ENCODE assay signal across 18 cellular contexts in genomic region chr9:6545017-6545691, GRCh38.
DNase-seq lines count a peak whose midpoint lies in the region; ATAC-seq, FAIRE-seq and TF ChIP-seq lines count a peak whose summit lies in the region.
"Had no signal": no experiment of that assay in that cellular context is flagged by ENCODE, and none has a peak within 500 bp of the region (broad histone marks: within the 10 kb centered on the region; RNA-seq: fewer than 3 reads in every experiment).

No MANE protein-coding gene starts in this region.

- peak in 1 of 2 experiments; percentile 57 for DNase-seq in A549 (ENCODE audit: low read depth in 1 of 2, low spot score in 1 of 2)
- DNase-seq in HPDE6-E6E7 (ENCODE audit: extremely low spot score), result peak; percentile 53
- peak; percentile 37 for DNase-seq in astrocyte (ENCODE audit: low read depth)
- peak; percentile 57 for DNase-seq in iris pigment epithelial cell (ENCODE audit: low read depth)
- no peak for DNase-seq in cerebellar cortex (ENCODE audit: low spot score)
- DNase-seq in effector memory CD8-positive, alpha-beta T cell, result no peak
- no peak for DNase-seq in T-helper 17 cell
- DNase-seq in stimulated activated CD4-positive, alpha-beta T cell treated with anti-CD3 and anti-CD28 coated beads, Interleukin-4, amount 100 ng/mL, for 4 hours, result no peak
- DNase-seq: Caco-2, DMS79, KG1, NCI-H1092, NCI-H446, Right ventricle myocardium superior had no signal

- H4K20me1 ChIP-seq in astrocyte (ENCODE audit: insufficient read depth, low read length), result no peaks in the 10 kb centered on the region

- TF ChIP-seq CTCF in A549 (IDR thresholded peaks at IDR 0.05) (no peak), astrocyte (IDR thresholded peaks at IDR 0.05; ENCODE audit: insufficient read depth, low read depth, low read length) (no peak)

- no peaks in the 10 kb centered on the region for H3K79me2 ChIP-seq in astrocyte (ENCODE audit: insufficient read depth, low read length)

- H3K36me3 Mint-ChIP-seq in astrocyte (ENCODE audit: low read depth, unreplicated experiment) (no peaks in the 10 kb centered on the region), T-helper 17 cell (ENCODE audit: low read depth) (no peaks in the 10 kb centered on the region)
- H3K36me3 Mint-ChIP-seq in effector memory CD8-positive, alpha-beta T cell (ENCODE audit: insufficient read depth), result peaks cover 3% of the 10 kb centered on the region
- H3K36me3 Mint-ChIP-seq: CD14-positive monocyte had no signal

- H3K9me3 ChIP-seq in A549 (no peaks in the 10 kb centered on the region), astrocyte (ENCODE audit: insufficient read depth, low read depth, low read length) (no peaks in the 10 kb centered on the region), T-helper 17 cell (ENCODE audit: control insufficient read depth, low read length, poor library complexity, severe bottlenecking) (no peaks in the 10 kb centered on the region)
- H3K9me3 ChIP-seq: Caco-2 had no signal

- POLR2A ChIA-PET in A549 (lab: Yijun Ruan, JAX), result no interaction called here

- H3K27me3 Mint-ChIP-seq in astrocyte (ENCODE audit: low read depth, unreplicated experiment) (no peaks in the 10 kb centered on the region), T-helper 17 cell (peaks cover 7% of the 10 kb centered on the region)
- peaks cover 5 to 29% of the 10 kb centered on the region in 2 donors for H3K27me3 Mint-ChIP-seq in effector memory CD8-positive, alpha-beta T cell

- H3K27ac Mint-ChIP-seq in astrocyte (ENCODE audit: unreplicated experiment) (no peak overlapping the region), T-helper 17 cell (no peak overlapping the region)
- no peak overlapping the region for H3K27ac Mint-ChIP-seq in effector memory CD8-positive, alpha-beta T cell
- H3K27ac Mint-ChIP-seq: GM23338 had no signal

- no peak overlapping the region for H3K4me3 ChIP-seq in A549
- H3K4me3 ChIP-seq in astrocyte (ENCODE audit: insufficient read depth, low read depth, low read length), result no peak overlapping the region
- H3K4me3 ChIP-seq: GM23338 had no signal

- H3K4me1 Mint-ChIP-seq in astrocyte (ENCODE audit: low read depth, unreplicated experiment) (peaks cover 8% of the 10 kb centered on the region), T-helper 17 cell (no peaks in the 10 kb centered on the region)
- H3K4me1 Mint-ChIP-seq in effector memory CD8-positive, alpha-beta T cell (ENCODE audit: low read depth in 2 of 2), result no peaks in the 10 kb centered on the region
- H3K4me1 Mint-ChIP-seq: CD14-positive monocyte had no signal

- no peaks in the 10 kb centered on the region for H3K27me3 ChIP-seq in astrocyte (ENCODE audit: insufficient read depth, low read length)

- ATAC-seq in A549 (peak; percentile 62 to 81; a peak in 4 of 6 replicates), T-helper 17 cell (no peak)
- no peak for ATAC-seq in effector memory CD8-positive, alpha-beta T cell (replicated peaks)

- no peak for TF ChIP-seq RAD21 in A549 (conservative IDR thresholded peaks at IDR 0.05 in 1 of 2, IDR thresholded peaks at IDR 0.05 in 1 of 2)

- 65% methylated on average over 8 of the region's 8 CpGs for WGBS in A549 (ENCODE audit: missing lambda C conversion rate)

- TF ChIP-seq POLR2A in A549 (IDR thresholded peaks at IDR 0.05; ENCODE audit: low read length), result no peak

- H3K9ac ChIP-seq in astrocyte (ENCODE audit: low read length), result no peak overlapping the region

- no peaks in the 10 kb centered on the region for H3K36me3 ChIP-seq in astrocyte (ENCODE audit: insufficient read depth, low read length)

- H3K4me2 ChIP-seq in A549, result no peak overlapping the region
- H3K4me2 ChIP-seq in astrocyte (ENCODE audit: low read length), result no peak overlapping the region
- H3K4me2 ChIP-seq: GM23338 had no signal

- H3K9me3 Mint-ChIP-seq in astrocyte (ENCODE audit: unreplicated experiment), result no peaks in the 10 kb centered on the region
- no peaks in the 10 kb centered on the region for H3K9me3 Mint-ChIP-seq in effector memory CD8-positive, alpha-beta T cell
- H3K9me3 Mint-ChIP-seq: CD14-positive monocyte, GM23338 had no signal

- CTCF ChIA-PET in A549 (lab: Yijun Ruan, JAX), result interaction anchor here (1.0 to 1.2 kb wide), 2 partner anchors 17 to 189 kb away, joined by 3 read pairs; no protein-coding TSS in a partner anchor

- H2AFZ ChIP-seq in astrocyte (ENCODE audit: low read depth, low read length), result no peak overlapping the region
- H2AFZ ChIP-seq: GM23338 had no signal

- TF ChIP-seq EP300 in A549 (IDR thresholded peaks at IDR 0.05), result no peak

- FAIRE-seq in A549 (lab: Jason Lieb, UNC) (no peak), astrocyte (lab: Jason Lieb, UNC) (no peak)
- FAIRE-seq: G401.6, GM12892 had no signal

- H3K4me1 ChIP-seq in A549, result no peaks in the 10 kb centered on the region
- H3K4me1 ChIP-seq in astrocyte (ENCODE audit: insufficient read depth, low read length), result no peaks in the 10 kb centered on the region
- H3K4me1 ChIP-seq: Caco-2 had no signal

- H3K27ac ChIP-seq in A549 (no peak overlapping the region), astrocyte (ENCODE audit: low read depth, low read length) (no peak overlapping the region)

- H3K4me3 Mint-ChIP-seq in astrocyte (ENCODE audit: unreplicated experiment) (no peak overlapping the region), T-helper 17 cell (no peak overlapping the region)
- no peak overlapping the region for H3K4me3 Mint-ChIP-seq in effector memory CD8-positive, alpha-beta T cell
- H3K4me3 Mint-ChIP-seq: CD14-positive monocyte, GM23338 had no signal

TF ChIP-seq in A549, 52 proteins besides CTCF, POLR2A, EP300 and RAD21:
- TF ChIP-seq FOSL2 (IDR thresholded peaks at IDR 0.05), result no peak
- TF ChIP-seq FOSL2 (CRISPR knock-in tag; IDR thresholded peaks at IDR 0.05), result 0 out of 2 replicates have a peak, but pooled peaks have one; percentile 35
- no peak for TF ChIP-seq ESRRA (IDR thresholded peaks at IDR 0.05; ENCODE audit: borderline replicate concordance, low read length)

Comparison
In these comparisons a context has a peak if more than half of its experiments do, and no peak if none do; other contexts are left out.
1. ATAC-seq: peak in A549 (2 of 2); none in effector memory CD8-positive, alpha-beta T cell (single experiment) and T-helper 17 cell (single experiment).
2. DNase-seq: peak in HPDE6-E6E7 (single experiment), astrocyte (single experiment) and iris pigment epithelial cell (single experiment); none in cerebellar cortex (single experiment), effector memory CD8-positive, alpha-beta T cell (0 of 3), T-helper 17 cell (0 of 3) and stimulated activated CD4-positive, alpha-beta T cell treated with anti-CD3 and anti-CD28 coated beads, Interleukin-4, amount 100 ng/mL, for 4 hours (0 of 2).